Comparison of ENCODE assay signal across 9 cellular contexts in the genomic region with DNA sequence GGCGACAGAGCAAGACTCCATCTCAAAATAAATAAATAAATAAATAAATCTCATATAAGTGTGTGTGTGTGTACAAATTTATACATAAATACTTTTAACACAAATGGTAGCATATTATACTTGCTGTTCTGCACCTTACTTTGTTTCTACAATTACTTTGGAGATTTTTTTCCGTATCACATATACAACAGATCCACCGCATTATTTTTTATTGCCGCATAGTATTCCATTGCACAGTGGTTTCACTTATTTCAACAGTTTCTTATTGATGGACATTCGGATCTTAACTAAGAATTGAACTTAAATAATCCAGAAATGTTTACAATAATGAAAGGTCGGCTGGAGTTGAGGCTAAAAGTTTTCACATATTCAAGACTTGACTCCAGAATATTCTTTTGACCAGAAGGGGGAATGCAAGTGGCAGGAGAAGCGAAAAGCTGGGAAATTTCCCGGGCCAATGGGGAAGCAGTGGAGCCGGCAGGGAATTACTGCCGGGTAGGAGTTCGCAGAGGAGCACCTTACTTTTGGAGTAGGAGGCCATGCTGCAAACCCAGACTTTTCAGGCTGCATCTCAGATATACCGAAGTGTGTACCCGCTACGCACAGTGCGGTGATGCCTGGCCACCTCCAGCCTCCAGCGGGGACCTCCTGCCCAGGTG. TPM values are rescaled to one million over a fixed set of nuclear protein-coding genes. Genes with fewer than 3 reads are reported as not detected.
DNase-seq lines count a peak whose midpoint lies in the region; ATAC-seq, FAIRE-seq and TF ChIP-seq lines count a peak whose summit lies in the region.
"Had no signal": no experiment of that assay in that cellular context is flagged by ENCODE, and none has a peak within 500 bp of the region (broad histone marks: within the 10 kb centered on the region; RNA-seq: fewer than 3 reads in every experiment).

No MANE protein-coding gene starts in this region.

- no peaks in the 10 kb centered on the region for H3K4me1 ChIP-seq in CD8-positive, alpha-beta T cell (ENCODE audit: insufficient read depth, low read length)
- no peaks in the 10 kb centered on the region for H3K4me1 ChIP-seq in pancreas

- no peak for TF ChIP-seq CTCF in CD8-positive, alpha-beta T cell (IDR thresholded peaks at IDR 0.05)
- TF ChIP-seq CTCF in epithelial cell of proximal tubule (conservative IDR thresholded peaks at IDR 0.05; ENCODE audit: low read depth, low read length) (no peak), pancreas (IDR thresholded peaks at IDR 0.05) (no peak), GM10266 (IDR thresholded peaks at IDR 0.05; ENCODE audit: control insufficient read depth, insufficient read depth, low read depth, missing control alignments) (no peak)

- WGBS in pancreas, 2 donors = 30 to 31% methylated on average over 16 of the region's 16 CpGs

- CTCF ChIA-PET in CD8-positive, alpha-beta T cell (lab: Charles Lee) = no interaction called here

- no peak for DNase-seq in CD8-positive, alpha-beta T cell
- DNase-seq in epithelial cell of proximal tubule (ENCODE audit: low read depth) (no peak), pancreas (peak in 1 of 6 donors; percentile 26), GM10266 (ENCODE audit: extremely low spot score) (no peak), GDM1 (lab: John Stamatoyannopoulos, UW) (no peak)
- DNase-seq: GOT3 had no signal

- no peak overlapping the region for H3K27ac ChIP-seq in CD8-positive, alpha-beta T cell (ENCODE audit: low read depth, low read length)
- H3K27ac ChIP-seq in pancreas = no peak overlapping the region

- no peaks in the 10 kb centered on the region for H3K36me3 Mint-ChIP-seq in CD8-positive, alpha-beta T cell
- peaks cover 5% of the 10 kb centered on the region for H3K36me3 Mint-ChIP-seq in IgD-negative memory B cell

- no peak for ATAC-seq in CD8-positive, alpha-beta T cell
- peak in 1 of 4 donors; percentile 5 for ATAC-seq in pancreas
- no peak for ATAC-seq in GM18519 (IDR thresholded peaks at IDR 0.05; ENCODE audit: low FRiP score, unreplicated experiment)
- no peak for ATAC-seq in HG02885 (IDR thresholded peaks at IDR 0.05; ENCODE audit: poor library complexity, unreplicated experiment)

- H3K9me3 ChIP-seq in CD8-positive, alpha-beta T cell (ENCODE audit: low read length) = no peaks in the 10 kb centered on the region
- no peaks in the 10 kb centered on the region for H3K9me3 ChIP-seq in pancreas

- POLR2A ChIA-PET in CD8-positive, alpha-beta T cell (lab: Charles Lee) = no interaction called here

- peaks cover 12% of the 10 kb centered on the region for H3K4me1 Mint-ChIP-seq in CD8-positive, alpha-beta T cell (ENCODE audit: low read depth)
- H3K4me1 Mint-ChIP-seq in IgD-negative memory B cell = peaks cover 0 to 11% (median 6%) of the 10 kb centered on the region in 3 donors

- H3K9me3 Mint-ChIP-seq in CD8-positive, alpha-beta T cell = peaks cover 2% of the 10 kb centered on the region
- peaks cover 2 to 20% (median 4%) of the 10 kb centered on the region in 3 donors for H3K9me3 Mint-ChIP-seq in IgD-negative memory B cell

- peaks cover 43% of the 10 kb centered on the region for H3K27me3 Mint-ChIP-seq in CD8-positive, alpha-beta T cell (ENCODE audit: low read depth)
- H3K27me3 Mint-ChIP-seq in IgD-negative memory B cell = peaks cover 27% of the 10 kb centered on the region

- no peak for FAIRE-seq in pancreas (lab: Jason Lieb, UNC)

- H3K36me3 ChIP-seq in CD8-positive, alpha-beta T cell (ENCODE audit: insufficient read depth, low read length) = no peaks in the 10 kb centered on the region
- H3K36me3 ChIP-seq in pancreas = no peaks in the 10 kb centered on the region

- intact Hi-C loops in CD8-positive, alpha-beta T cell (cut with DNase I, micrococcal nuclease) = no loop called here
- intact Hi-C loops in pancreas (cut with DNase I) = no loop called here

- no peak overlapping the region for H3K27ac Mint-ChIP-seq in CD8-positive, alpha-beta T cell
- no peak overlapping the region for H3K27ac Mint-ChIP-seq in IgD-negative memory B cell

- H3K4me3 Mint-ChIP-seq in CD8-positive, alpha-beta T cell = peak overlapping the region; percentile 70
- peak overlapping the region; percentile 13 to 85 (median 24) for H3K4me3 Mint-ChIP-seq in IgD-negative memory B cell

- H3K27me3 ChIP-seq in CD8-positive, alpha-beta T cell (ENCODE audit: insufficient read depth, low read length) = no peaks in the 10 kb centered on the region
- no peaks in the 10 kb centered on the region for H3K27me3 ChIP-seq in pancreas

- H3K4me3 ChIP-seq in CD8-positive, alpha-beta T cell (ENCODE audit: low read depth, low read length) = peak overlapping the region; percentile 48
- H3K4me3 ChIP-seq in epithelial cell of proximal tubule (ENCODE audit: low read depth, low read length) (peak overlapping the region; percentile 57), pancreas (peak overlapping the region; percentile 44 to 69 (median 58))

RNA-seq across cellular contexts. Expression of gene CNNM1, which starts 0.4 kb away (rescaled TPM):
- total RNA-seq in CD8-positive, alpha-beta T cell = not detected
- polyA plus RNA-seq in IgD-negative memory B cell = not detected
- 0.22 and 0.63 TPM in 2 replicates for total RNA-seq in epithelial cell of proximal tubule
- 1 to 10 TPM; 1.1 to 1.6 (median 1.3) TPM for total RNA-seq in pancreas
- polyA plus RNA-seq in pancreas = 1 to 10 TPM in 1 of 2 donors, under 1 TPM in 1; 0.53 to 1.6 TPM
